ENCODE assay signal across 14 cellular contexts in the genomic region with DNA sequence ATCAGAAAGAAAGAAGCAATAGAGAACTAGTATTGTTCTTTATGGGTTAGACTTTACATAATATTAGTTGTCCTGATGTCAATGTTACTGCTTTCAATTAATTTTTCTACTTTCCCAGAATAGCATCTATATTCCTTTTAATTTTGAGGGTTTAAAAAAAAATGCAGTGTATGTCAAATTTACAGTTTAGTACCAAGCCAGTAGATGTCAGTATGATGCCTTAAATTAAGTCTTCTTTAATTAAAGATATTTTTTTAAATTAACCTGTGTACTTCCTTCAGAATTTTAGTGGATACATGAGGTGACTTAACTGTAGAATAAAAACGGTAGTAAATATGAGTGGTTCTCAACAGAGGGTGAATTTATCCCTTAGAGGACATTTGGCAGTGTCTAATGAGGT. TPM values are rescaled to one million over a fixed set of nuclear protein-coding genes. Genes with fewer than 3 reads are reported as not detected.
DNase-seq lines count a peak whose midpoint lies in the region; ATAC-seq, FAIRE-seq and TF ChIP-seq lines count a peak whose summit lies in the region.
"Had no signal": no experiment of that assay in that cellular context is flagged by ENCODE, and none has a peak within 500 bp of the region (broad histone marks: within the 10 kb centered on the region; RNA-seq: fewer than 3 reads in every experiment).

No MANE protein-coding gene starts in this region.

- no peak overlapping the region for H3K27ac Mint-ChIP-seq in type B pancreatic cell
- H3K27ac Mint-ChIP-seq: B cell had no signal

- H3K9me3 ChIP-seq in heart right ventricle (no peaks in the 10 kb centered on the region), endothelial cell of umbilical vein (replicated peaks; ENCODE audit: control insufficient read depth, insufficient read depth, low read length) (no peaks in the 10 kb centered on the region)
- H3K9me3 ChIP-seq: thyroid gland had no signal

- no peaks in the 10 kb centered on the region for H3K4me1 ChIP-seq in heart right ventricle
- no peaks in the 10 kb centered on the region for H3K4me1 ChIP-seq in endothelial cell of umbilical vein (ENCODE audit: control insufficient read depth, extremely low read depth, insufficient read depth, low read length)
- H3K4me1 ChIP-seq: thyroid gland had no signal

- no peak overlapping the region for H3K4me3 Mint-ChIP-seq in type B pancreatic cell
- H3K4me3 Mint-ChIP-seq: B cell had no signal

- H3K4me2 ChIP-seq in endothelial cell of umbilical vein (ENCODE audit: insufficient read depth, low read length) = no peak overlapping the region

- intact Hi-C loops in heart right ventricle (cut with DNase I) (loop anchor here in 6 of 10 donors (5.0 to 10.0 kb wide), 4 partner anchors 93 to 105 kb away; no protein-coding TSS in a partner anchor), Right ventricle myocardium inferior (cut with DNase I) (loop anchor here (5.0 kb wide), 1 partner anchor 105 kb away; no protein-coding TSS in a partner anchor), endothelial cell of umbilical vein (cut with micrococcal nuclease) (loop anchor here (1.0 kb wide), 1 partner anchor 105 kb away; no protein-coding TSS in a partner anchor)

- CTCF ChIA-PET in endothelial cell of umbilical vein (lab: Charles Lee) = no interaction called here

- no peaks in the 10 kb centered on the region for H4K20me1 ChIP-seq in endothelial cell of umbilical vein (replicated peaks; ENCODE audit: control insufficient read depth, extremely low read depth, insufficient read depth, low read length)

- ATAC-seq in heart right ventricle (no peak), Right ventricle myocardium inferior (no peak), GM21825 (IDR thresholded peaks at IDR 0.05; ENCODE audit: unreplicated experiment) (no peak)

- peaks cover 6% of the 10 kb centered on the region for H3K36me3 Mint-ChIP-seq in type B pancreatic cell

- DNase-seq in heart right ventricle (no peak), Right ventricle myocardium inferior (ENCODE audit: missing footprints) (no peak), RCC 7860 (ENCODE audit: low spot score) (no peak), endothelial cell of umbilical vein (ENCODE audit: low read depth, low spot score) (peak; percentile 8), type B pancreatic cell (ENCODE audit: extremely low spot score, unreplicated experiment) (no peak), NCI-H2081 treated with DMSO at 0.1 percent for 48 hours (lab: John Stamatoyannopoulos, UW) (no peak), A172 (ENCODE audit: low spot score) (no peak)
- DNase-seq: activated CD4-positive, alpha-beta T cell treated with anti-CD3 and anti-CD28 coated beads, Interleukin-2, amount 50 U/mL, for 4 hours; NCI-H69; thyroid gland had no signal

- 67 to 79% methylated on average over 1 of the region's 1 CpG for WGBS in heart right ventricle, 2 donors

- POLR2A ChIA-PET in endothelial cell of umbilical vein (lab: Charles Lee) = no interaction called here

- dilution Hi-C loops in endothelial cell of umbilical vein (cut with MboI; ENCODE audit: extremely low pct_ligation_motif_present, low sequenced_read_pairs) = no loop called here

- no peaks in the 10 kb centered on the region for H3K4me1 Mint-ChIP-seq in type B pancreatic cell (ENCODE audit: unreplicated experiment)
- H3K4me1 Mint-ChIP-seq: B cell had no signal

- FAIRE-seq in RCC 7860 (lab: Jason Lieb, UNC) (peak; percentile 48), endothelial cell of umbilical vein (lab: Jason Lieb, UNC) (no peak)
- FAIRE-seq: H1 had no signal

- no peaks in the 10 kb centered on the region for H3K9me1 ChIP-seq in endothelial cell of umbilical vein (replicated peaks; ENCODE audit: control insufficient read depth, extremely low read depth, insufficient read depth, low read length)

- H3K27me3 Mint-ChIP-seq in type B pancreatic cell = no peaks in the 10 kb centered on the region
- H3K27me3 Mint-ChIP-seq: B cell had no signal

- H3K27me3 ChIP-seq in heart right ventricle = no peaks in the 10 kb centered on the region
- H3K27me3 ChIP-seq in endothelial cell of umbilical vein (ENCODE audit: control insufficient read depth in 2 of 2, insufficient read depth in 2 of 2, low read length in 2 of 2) = no peaks in the 10 kb centered on the region
- H3K27me3 ChIP-seq: thyroid gland had no signal

- H3K9ac ChIP-seq in endothelial cell of umbilical vein (replicated peaks; ENCODE audit: extremely low read depth, insufficient read depth, low read length) = no peak overlapping the region

- H2AFZ ChIP-seq in endothelial cell of umbilical vein (ENCODE audit: low read depth, low read length) = no peak overlapping the region

- BruUV-seq in endothelial cell of umbilical vein (replicated peaks; lab: Mats Ljungman, UMichigan) = no TSS peak

- H3K27ac ChIP-seq in heart right ventricle = no peak overlapping the region
- H3K27ac ChIP-seq in endothelial cell of umbilical vein (ENCODE audit: insufficient read depth, low read depth, low read length) = no peak overlapping the region
- H3K27ac ChIP-seq: coronary artery, thyroid gland had no signal

- no peaks in the 10 kb centered on the region for H3K79me2 ChIP-seq in endothelial cell of umbilical vein (ENCODE audit: control insufficient read depth, insufficient read depth, low read length)

- TF ChIP-seq CTCF in heart right ventricle (IDR thresholded peaks at IDR 0.05) (peak in 6 of 9 donors; percentile 16 to 36 (median 24)), endothelial cell of umbilical vein (IDR thresholded peaks at IDR 0.05; ENCODE audit: extremely low read depth in 1 of 2, insufficient read depth in 1 of 2, low read depth in 1 of 2, low read length in 2 of 2) (no peak), type B pancreatic cell (conservative IDR thresholded peaks at IDR 0.05) (peak; percentile 52)

- no peaks in the 10 kb centered on the region for H3K9me3 Mint-ChIP-seq in type B pancreatic cell

- no peak overlapping the region for H3K4me3 ChIP-seq in heart right ventricle
- H3K4me3 ChIP-seq in endothelial cell of umbilical vein (replicated peaks in 1 of 3; ENCODE audit: insufficient read depth in 1 of 3, low read depth in 1 of 3, low read length in 3 of 3) = no peak overlapping the region
- H3K4me3 ChIP-seq: coronary artery, thyroid gland had no signal

- no peak for TF ChIP-seq POLR2A in endothelial cell of umbilical vein (IDR thresholded peaks at IDR 0.05; ENCODE audit: low read depth, low read length)

- H3K36me3 ChIP-seq in heart right ventricle (peaks cover 0 to 100% (median 53%) of the 10 kb centered on the region in 9 donors), endothelial cell of umbilical vein (ENCODE audit: control insufficient read depth in 2 of 2, extremely low read depth in 1 of 2, insufficient read depth in 2 of 2, low read length in 2 of 2) (peaks cover 8 to 13% of the 10 kb centered on the region in 2 experiments)

TF ChIP-seq in endothelial cell of umbilical vein, 7 proteins besides CTCF, POLR2A, EP300 and RAD21:
- no peak for TF ChIP-seq GATA2 (IDR thresholded peaks at IDR 0.05; ENCODE audit: insufficient read depth, insufficient read length, low read depth, low read length)
- TF ChIP-seq JUN (IDR thresholded peaks at IDR 0.05; ENCODE audit: borderline replicate concordance, insufficient read depth, insufficient read length, low read depth) = no peak
- TF ChIP-seq POLR2AphosphoS5 (IDR thresholded peaks at IDR 0.05; ENCODE audit: insufficient read depth, low read depth, low read length) = no peak
- no peak for TF ChIP-seq MYC (IDR thresholded peaks at IDR 0.05; ENCODE audit: low read depth, low read length)
- TF ChIP-seq, protein P1, sequence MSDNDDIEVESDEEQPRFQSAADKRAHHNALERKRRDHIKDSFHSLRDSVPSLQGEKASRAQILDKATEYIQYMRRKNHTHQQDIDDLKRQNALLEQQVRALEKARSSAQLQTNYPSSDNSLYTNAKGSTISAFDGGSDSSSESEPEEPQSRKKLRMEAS (IDR thresholded peaks at IDR 0.05; ENCODE audit: insufficient read depth, insufficient read length) = no peak
- TF ChIP-seq FOS (IDR thresholded peaks at IDR 0.05; ENCODE audit: borderline replicate concordance, insufficient read depth, low read length) = no peak
- no peak for TF ChIP-seq EZH2 (IDR thresholded peaks at IDR 0.05; ENCODE audit: borderline replicate concordance, low read depth, low read length, severe bottlenecking)

RNA-seq across cellular contexts. Expression of a gene that starts 35.2 kb away (rescaled TPM):
- total RNA-seq in heart right ventricle = 1 to 10 TPM in 1 of 10 donors, under 1 TPM in 7, not detected in 2; 0.09 to 1.1 (median 0.20) TPM
- 1 to 10 TPM in 1 of 2 donors, under 1 TPM in 1; 0.22 to 1.9 TPM for polyA plus RNA-seq in heart right ventricle
- 0.41 TPM for total RNA-seq in Right ventricle myocardium inferior
- total RNA-seq in endothelial cell of umbilical vein = 0.20 and 0.48 TPM in 2 replicates
- 0.06 TPM in 1 of 2 replicates, not detected in the other for polyA plus RNA-seq in endothelial cell of umbilical vein
- 0.13 and 0.14 TPM in 2 replicates for polyA plus RNA-seq in endothelial cell of umbilical vein (2011; cell fraction: cytosol; rRNA removed)
- 0.10 and 0.21 TPM in 2 replicates for polyA plus RNA-seq in endothelial cell of umbilical vein (2011; cell fraction: nucleus; rRNA removed)
- polyA plus RNA-seq in endothelial cell of umbilical vein (2012) = 0.05 and 0.16 TPM in 2 replicates
- 0.19 and 0.32 TPM in 2 replicates for polyA minus RNA-seq in endothelial cell of umbilical vein
- 2.4 TPM for polyA minus RNA-seq in endothelial cell of umbilical vein (2011; cell fraction: cytosol; rRNA and poly(A)+ RNA removed)
- polyA minus RNA-seq in endothelial cell of umbilical vein (2011; cell fraction: nucleus; rRNA and poly(A)+ RNA removed) = 0.10 TPM in 1 of 2 replicates, not detected in the other
- 2.8 and 4.0 TPM in 2 replicates for total RNA-seq in type B pancreatic cell (ENCODE audit: low replicate concordance)
- 0.96 and 2.3 TPM in 2 replicates for total RNA-seq in A172 (2014; rRNA removed; shearing (Covaris generic))

Comparison
In these comparisons a context has a peak if more than half of its experiments do, and no peak if none do; other contexts are left out.
1. CTCF ChIP-seq: peak in heart right ventricle (6 of 9) and type B pancreatic cell (single experiment); none in endothelial cell of umbilical vein (0 of 2).